ENCODE assay signal across 9 cellular contexts in the genomic region with DNA sequence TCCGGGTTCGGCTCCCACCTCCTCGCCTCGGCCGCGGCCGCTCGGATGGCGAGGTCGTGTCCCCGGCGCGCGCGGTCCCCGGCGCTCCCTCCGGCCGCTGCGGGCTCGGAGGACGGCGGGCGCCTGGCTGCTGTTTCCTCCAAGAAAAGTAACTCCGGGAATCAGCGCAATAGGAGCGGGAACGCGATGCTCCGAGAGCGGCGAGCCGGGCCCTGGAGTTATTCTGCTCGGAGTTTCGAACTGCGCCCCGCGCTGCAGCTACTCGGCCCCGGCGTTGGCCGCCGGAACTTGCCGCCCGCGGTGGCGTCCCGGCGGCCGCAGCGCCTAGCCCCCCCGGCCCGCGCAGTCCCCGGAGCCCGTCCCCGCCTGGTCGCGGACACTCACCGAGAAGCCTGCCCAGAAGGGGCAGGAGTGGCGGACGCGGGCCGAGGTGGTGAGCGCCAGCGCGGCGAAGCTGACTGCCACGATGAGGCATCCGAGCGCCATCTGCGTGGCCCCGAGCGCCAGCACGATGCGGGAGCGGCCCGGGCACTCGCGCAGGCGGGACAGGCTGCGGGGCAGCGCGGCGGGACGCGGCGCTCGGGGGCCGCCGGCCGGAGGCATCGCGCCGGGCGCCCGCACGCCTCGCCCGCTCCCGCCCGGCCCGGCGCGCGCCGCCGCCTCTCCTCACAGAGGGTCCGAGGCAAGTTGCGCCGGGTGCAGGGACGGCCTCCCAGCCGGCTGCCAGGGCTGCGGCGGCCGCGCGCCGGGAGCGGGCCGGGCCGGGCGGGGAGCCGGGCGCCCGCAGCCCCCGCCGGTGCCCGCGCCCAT.
DNase-seq lines count a peak whose midpoint lies in the region; ATAC-seq, FAIRE-seq and TF ChIP-seq lines count a peak whose summit lies in the region.
"Had no signal": no experiment of that assay in that cellular context is flagged by ENCODE, and none has a peak within 500 bp of the region (broad histone marks: within the 10 kb centered on the region; RNA-seq: fewer than 3 reads in every experiment).

No MANE protein-coding gene starts in this region.

- H3K4me1 ChIP-seq in osteoblast (ENCODE audit: insufficient read depth, low read length) = no peaks in the 10 kb centered on the region

- H3K4me3 ChIP-seq in osteoblast (ENCODE audit: insufficient read depth, low read length) = peak overlapping the region; percentile 46

- CTCF ChIA-PET in Calu3 (lab: Charles Lee) = no interaction called here

- H3K9me3 ChIP-seq in osteoblast (ENCODE audit: low read depth, low read length) = no peaks in the 10 kb centered on the region

- intact Hi-C loops in Calu3 (cut with micrococcal nuclease; ENCODE audit: unreplicated experiment) = no loop called here

- peaks cover 62% of the 10 kb centered on the region for H3K27me3 ChIP-seq in osteoblast (ENCODE audit: insufficient read depth, low read length)

- no peaks in the 10 kb centered on the region for H4K20me1 ChIP-seq in osteoblast (ENCODE audit: insufficient read depth, low read length)

- H3K4me1 Mint-ChIP-seq in Calu3 (ENCODE audit: low read depth, unreplicated experiment) = no peaks in the 10 kb centered on the region

- peak overlapping the region; percentile 36 for H3K4me2 ChIP-seq in osteoblast (ENCODE audit: insufficient read depth, low read length)

- no peak overlapping the region for H3K4me3 Mint-ChIP-seq in Calu3 (ENCODE audit: low read depth, unreplicated experiment)

- H3K9me3 Mint-ChIP-seq in Calu3 (ENCODE audit: low read depth, unreplicated experiment) = no peaks in the 10 kb centered on the region

- no peak overlapping the region for H3K27ac ChIP-seq in osteoblast (ENCODE audit: low read depth, low read length)

- peaks cover 43% of the 10 kb centered on the region for H3K27me3 Mint-ChIP-seq in Calu3 (ENCODE audit: unreplicated experiment)

- no peak overlapping the region for H2AFZ ChIP-seq in osteoblast (ENCODE audit: low read length)

- H3K27ac Mint-ChIP-seq in Calu3 (ENCODE audit: unreplicated experiment) = no peak overlapping the region

- DNase-seq in Calu3 (peak; percentile 1), NCI-H69 (lab: John Stamatoyannopoulos, UW) (peak; percentile 57), frontal cortex (ENCODE audit: low spot score in 2 of 2) (peak; percentile 44 to 70), osteoblast (ENCODE audit: insufficient read length, low spot score, missing footprints) (peak; percentile 85), ureter (ENCODE audit: low spot score) (no peak), A172 (ENCODE audit: low spot score) (no peak), T-helper 1 cell (no peak)
- DNase-seq: NCI-H1436 treated with DMSO at 0.1 percent for 48 hours had no signal

- H3K36me3 ChIP-seq in osteoblast (ENCODE audit: insufficient read depth, low read length) = no peaks in the 10 kb centered on the region

- no peak for TF ChIP-seq CTCF in Calu3 (IDR thresholded peaks at IDR 0.05; ENCODE audit: unreplicated experiment)
- no peak for TF ChIP-seq CTCF in osteoblast (IDR thresholded peaks at IDR 0.05; ENCODE audit: extremely low read depth, low read depth, low read length)

- no peak for ATAC-seq in GM21576 (IDR thresholded peaks at IDR 0.05; ENCODE audit: unreplicated experiment)

- H3K79me2 ChIP-seq in osteoblast (ENCODE audit: insufficient read depth, low read length) = no peaks in the 10 kb centered on the region

- no peak for FAIRE-seq in frontal cortex (lab: Jason Lieb, UNC)

- no TSS peak for BruUV-seq in Calu3 (replicated peaks; lab: Mats Ljungman, UMichigan)

- H3K36me3 Mint-ChIP-seq in Calu3 (ENCODE audit: insufficient read depth, unreplicated experiment) = no peaks in the 10 kb centered on the region

Comparison
In these comparisons a context has a peak if more than half of its experiments do, and no peak if none do; other contexts are left out.
1. DNase-seq: peak in Calu3 (single experiment), NCI-H69 (single experiment), frontal cortex (2 of 2) and osteoblast (single experiment); none in ureter (single experiment), A172 (single experiment) and T-helper 1 cell (0 of 5).